ENCODE assay signal across 12 cellular contexts in the genomic region with DNA sequence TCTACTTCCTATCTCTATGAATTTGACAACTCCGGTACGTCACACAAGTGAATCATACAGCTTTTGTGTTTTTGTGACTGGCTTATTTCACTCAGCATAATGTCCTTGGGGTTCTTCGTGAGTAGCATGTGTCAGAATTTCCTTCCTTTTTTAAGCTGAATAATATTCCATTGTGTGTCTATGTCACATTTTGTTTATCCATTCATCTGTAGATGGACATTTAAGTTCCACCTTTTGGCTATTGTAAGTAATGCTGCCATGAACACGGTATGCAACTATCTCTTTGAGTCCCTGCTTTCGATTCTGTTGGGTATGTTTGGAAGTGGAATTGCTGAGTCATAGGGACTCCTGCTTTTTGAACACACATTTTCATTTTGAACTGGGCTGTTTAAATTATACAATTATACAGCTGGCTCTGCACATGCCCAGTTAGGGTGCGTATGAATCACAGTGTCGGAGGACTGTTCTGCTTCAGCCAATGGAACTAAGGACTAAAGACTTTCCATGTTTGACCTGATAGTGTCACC. TPM values are rescaled to one million over a fixed set of nuclear protein-coding genes. Genes with fewer than 3 reads are reported as not detected.
DNase-seq lines count a peak whose midpoint lies in the region; ATAC-seq and TF ChIP-seq lines count a peak whose summit lies in the region.
"Had no signal": no experiment of that assay in that cellular context is flagged by ENCODE, and none has a peak within 500 bp of the region (broad histone marks: within the 10 kb centered on the region; RNA-seq: fewer than 3 reads in every experiment).

No MANE protein-coding gene starts in this region.

- H3K27me3 ChIP-seq in HUES64 (ENCODE audit: insufficient read depth, low read length) = no peaks in the 10 kb centered on the region
- H3K27me3 ChIP-seq in body of pancreas = no peaks in the 10 kb centered on the region
- H3K27me3 ChIP-seq in naive thymus-derived CD4-positive, alpha-beta T cell (ENCODE audit: control insufficient read depth in 2 of 2, insufficient read depth in 2 of 2, low read length in 2 of 2) = no peaks in the 10 kb centered on the region

- no peak for TF ChIP-seq CTCF in body of pancreas (IDR thresholded peaks at IDR 0.05)

- no peak for TF ChIP-seq POLR2A in body of pancreas (IDR thresholded peaks at IDR 0.05)

- peaks cover 0 to 24% (median 15%) of the 10 kb centered on the region in 5 donors for H3K27me3 Mint-ChIP-seq in naive thymus-derived CD4-positive, alpha-beta T cell

- H3K9me3 ChIP-seq in HUES64 (ENCODE audit: insufficient read depth, low read depth, low read length) (no peaks in the 10 kb centered on the region), body of pancreas (no peaks in the 10 kb centered on the region)
- no peaks in the 10 kb centered on the region for H3K9me3 ChIP-seq in naive thymus-derived CD4-positive, alpha-beta T cell (ENCODE audit: control insufficient read depth in 2 of 3, low read length in 3 of 3)

- in situ Hi-C loops in Caki2 (cut with HindIII; ENCODE audit: low pct_unique_long_range_greater_than_20kb, low sequenced_read_pairs) = no loop called here

- POLR2A ChIA-PET in naive thymus-derived CD4-positive, alpha-beta T cell (lab: Charles Lee) = no interaction called here

- H3K4me3 Mint-ChIP-seq in naive thymus-derived CD4-positive, alpha-beta T cell = peak overlapping the region in 1 of 10 donors; percentile 7
- H3K4me3 Mint-ChIP-seq: immature natural killer cell had no signal

- H3K9ac ChIP-seq in HUES64 (ENCODE audit: low read depth, low read length) = no peak overlapping the region

- ATAC-seq in body of pancreas (peak; percentile 21), HG03520 (IDR thresholded peaks at IDR 0.05; ENCODE audit: unreplicated experiment) (no peak)
- ATAC-seq in naive thymus-derived CD4-positive, alpha-beta T cell = peak; percentile 50
- ATAC-seq: HCT116 had no signal

- H3K36me3 ChIP-seq in HUES64 (ENCODE audit: insufficient read depth, low read length) (no peaks in the 10 kb centered on the region), body of pancreas (replicated peaks in 1 of 2; ENCODE audit: insufficient read depth in 1 of 2, low read depth in 2 of 2) (no peaks in the 10 kb centered on the region)
- H3K36me3 ChIP-seq in naive thymus-derived CD4-positive, alpha-beta T cell (ENCODE audit: control insufficient read depth in 2 of 3, insufficient read depth in 3 of 3, low read length in 3 of 3) = no peaks in the 10 kb centered on the region

- peaks cover 0 to 10% (median 0%) of the 10 kb centered on the region in 7 donors for H3K4me1 Mint-ChIP-seq in naive thymus-derived CD4-positive, alpha-beta T cell
- H3K4me1 Mint-ChIP-seq: immature natural killer cell had no signal

- intact Hi-C loops in body of pancreas (cut with DNase I) = no loop called here
- intact Hi-C loops in naive thymus-derived CD4-positive, alpha-beta T cell (cut with micrococcal nuclease) = no loop called here

- CTCF ChIA-PET in naive thymus-derived CD4-positive, alpha-beta T cell (lab: Charles Lee) = no interaction called here

- H3K4me1 ChIP-seq in HUES64 (ENCODE audit: insufficient read depth, low read length) (peaks cover 54% of the 10 kb centered on the region), body of pancreas (no peaks in the 10 kb centered on the region)
- no peaks in the 10 kb centered on the region for H3K4me1 ChIP-seq in naive thymus-derived CD4-positive, alpha-beta T cell (ENCODE audit: control insufficient read depth in 2 of 2, insufficient read depth in 2 of 2, low read length in 2 of 2)

- H3K4me3 ChIP-seq in HUES64 (ENCODE audit: low read length) (no peak overlapping the region), body of pancreas (no peak overlapping the region)
- H3K4me3 ChIP-seq in naive thymus-derived CD4-positive, alpha-beta T cell (ENCODE audit: low read length) = no peak overlapping the region

- DNase-seq in Caki2 (ENCODE audit: low read depth) (peak; percentile 3), body of pancreas (no peak), NCI-H2081 (lab: John Stamatoyannopoulos, UW) (no peak), NCI-H128 (lab: John Stamatoyannopoulos, UW; ENCODE audit: unreplicated experiment) (no peak)
- DNase-seq in naive thymus-derived CD4-positive, alpha-beta T cell = no peak
- DNase-seq: effector CD8-positive, alpha-beta T cell; immature natural killer cell; NCI-H2171 had no signal

- H3K27ac ChIP-seq in HUES64 (ENCODE audit: low read depth, low read length) = peak overlapping the region; percentile 34
- H3K27ac ChIP-seq in body of pancreas = no peak overlapping the region
- no peak overlapping the region for H3K27ac ChIP-seq in naive thymus-derived CD4-positive, alpha-beta T cell (ENCODE audit: low read depth, low read length)

- H3K9me3 Mint-ChIP-seq in naive thymus-derived CD4-positive, alpha-beta T cell = no peaks in the 10 kb centered on the region
- H3K9me3 Mint-ChIP-seq: immature natural killer cell had no signal

- no peak overlapping the region for H3K27ac Mint-ChIP-seq in naive thymus-derived CD4-positive, alpha-beta T cell
- H3K27ac Mint-ChIP-seq: immature natural killer cell had no signal

- WGBS in HUES64 = 95% methylated on average over 7 of the region's 7 CpGs
- WGBS in body of pancreas, 2 donors = 66 to 68% methylated on average over 7 of the region's 7 CpGs

- no peaks in the 10 kb centered on the region for H3K36me3 Mint-ChIP-seq in naive thymus-derived CD4-positive, alpha-beta T cell
- H3K36me3 Mint-ChIP-seq: immature natural killer cell had no signal

RNA-seq across cellular contexts. Expression of gene C13orf42, which starts 43.0 kb away (rescaled TPM):
- not detected in 2 replicates for total RNA-seq in Caki2 (2014; rRNA removed; shearing (Covaris generic); ENCODE audit: low replicate concordance)
- polyA plus RNA-seq in HUES64 (2013, experiment 1 of 2) = 6.7 TPM
- polyA plus RNA-seq in HUES64 (2013, experiment 2 of 2) = 3.7 TPM
- total RNA-seq in body of pancreas = not detected
- not detected for total RNA-seq in naive thymus-derived CD4-positive, alpha-beta T cell
- polyA plus RNA-seq in naive thymus-derived CD4-positive, alpha-beta T cell = not detected
- total RNA-seq: G401 had no signal
- polyA plus RNA-seq: immature natural killer cell had no signal
